Comparison of ENCODE assay signal across 11 cellular contexts in genomic region chr1:28718601-28719331, GRCh38. TPM values are rescaled to one million over a fixed set of nuclear protein-coding genes. Genes with fewer than 3 reads are reported as not detected.
DNase-seq lines count a peak whose midpoint lies in the region; ATAC-seq, FAIRE-seq and TF ChIP-seq lines count a peak whose summit lies in the region.
"Had no signal": no experiment of that assay in that cellular context is flagged by ENCODE, and none has a peak within 500 bp of the region (broad histone marks: within the 10 kb centered on the region; RNA-seq: fewer than 3 reads in every experiment).

No MANE protein-coding gene starts in this region.

- H3K9me3 Mint-ChIP-seq in H9 = no peaks in the 10 kb centered on the region
- no peaks in the 10 kb centered on the region for H3K9me3 Mint-ChIP-seq in activated naive CD8-positive, alpha-beta T cell treated with anti-CD3 and anti-CD28 coated beads for 36 hours

- H3K23me2 ChIP-seq in H9 (ENCODE audit: insufficient read length, low read depth, low read length, poor library complexity, severe bottlenecking) = no peaks in the 10 kb centered on the region

- no peaks in the 10 kb centered on the region for H4K20me1 ChIP-seq in H9 (ENCODE audit: control insufficient read depth, insufficient read depth, insufficient read length)

- TF ChIP-seq EP300 in stomach (IDR thresholded peaks at IDR 0.05) = no peak

- no peaks in the 10 kb centered on the region for H3K27me3 Mint-ChIP-seq in H9 (ENCODE audit: low read depth)
- no peaks in the 10 kb centered on the region for H3K27me3 Mint-ChIP-seq in activated naive CD8-positive, alpha-beta T cell treated with anti-CD3 and anti-CD28 coated beads for 36 hours
- H3K27me3 Mint-ChIP-seq: brain had no signal

- H3K9ac ChIP-seq in H9 (ENCODE audit: extremely low read depth, insufficient read length, low read length) = no peak overlapping the region

- H3K79me1 ChIP-seq in H9 (ENCODE audit: insufficient read depth, low read depth, low read length, poor library complexity, severe bottlenecking) = no peaks in the 10 kb centered on the region

- H3K14ac ChIP-seq in H9 (ENCODE audit: insufficient read depth, low read length) = no peak overlapping the region

- H2BK20ac ChIP-seq in H9 (ENCODE audit: low read depth, low read length, poor library complexity, severe bottlenecking) = no peak overlapping the region

- no peak overlapping the region for H4K5ac ChIP-seq in H9 (ENCODE audit: insufficient read length, low read depth, low read length)

- peaks cover 19 to 27% (median 23%) of the 10 kb centered on the region in 4 donors for H3K36me3 ChIP-seq in stomach
- peaks cover 6 to 8% of the 10 kb centered on the region in 2 donors for H3K36me3 ChIP-seq in small intestine (ENCODE audit: control insufficient read depth in 2 of 2, insufficient read depth in 2 of 2, low read length in 2 of 2)

- no peak for TF ChIP-seq POLR2A in stomach (IDR thresholded peaks at IDR 0.05)

- H2BK12ac ChIP-seq in H9 (ENCODE audit: insufficient read length, low read depth, low read length) = no peak overlapping the region

- peak overlapping the region; percentile 17 to 89 (median 79); a peak in 5 of 7 replicates for H3K27ac Mint-ChIP-seq in H9
- peak overlapping the region; percentile 9 for H3K27ac Mint-ChIP-seq in activated naive CD8-positive, alpha-beta T cell treated with anti-CD3 and anti-CD28 coated beads for 36 hours

- no peak overlapping the region for H2BK15ac ChIP-seq in H9 (ENCODE audit: low read depth, low read length)

- TF ChIP-seq CTCF in H9 (conservative IDR thresholded peaks at IDR 0.05) = no peak
- TF ChIP-seq CTCF in stomach (IDR thresholded peaks at IDR 0.05) = no peak

- peaks cover 9 to 21% (median 13%) of the 10 kb centered on the region in 3 experiments; a peak in 6 of 7 replicates for H3K36me3 Mint-ChIP-seq in H9 (ENCODE audit: insufficient read depth in 1 of 3, low read depth in 3 of 3)
- H3K36me3 Mint-ChIP-seq in activated naive CD8-positive, alpha-beta T cell treated with anti-CD3 and anti-CD28 coated beads for 36 hours = peaks cover 9% of the 10 kb centered on the region

- no peak overlapping the region for H3K23ac ChIP-seq in H9 (ENCODE audit: insufficient read length, low read depth, low read length)

- H4K8ac ChIP-seq in H9 (replicated peaks; ENCODE audit: insufficient read length, low read depth, low read length) = no peak overlapping the region

- no peak overlapping the region for H3K27ac ChIP-seq in H9 (ENCODE audit: insufficient read length, low read depth, low read length)
- H3K27ac ChIP-seq in stomach = no peak overlapping the region
- no peak overlapping the region for H3K27ac ChIP-seq in small intestine (ENCODE audit: low read depth in 1 of 2, low read length in 1 of 2)

- H3T11ph ChIP-seq in H9 (ENCODE audit: low read length) = no peak overlapping the region

- no peak overlapping the region for H4K91ac ChIP-seq in H9 (ENCODE audit: insufficient read length, low read depth, low read length)

- H3K56ac ChIP-seq in H9 (ENCODE audit: insufficient read length, low read depth, low read length) = no peak overlapping the region

- H3K4me3 Mint-ChIP-seq in H9 = no peak overlapping the region
- H3K4me3 Mint-ChIP-seq in activated naive CD8-positive, alpha-beta T cell treated with anti-CD3 and anti-CD28 coated beads for 36 hours = no peak overlapping the region
- H3K4me3 Mint-ChIP-seq: brain had no signal

- H3K4me2 ChIP-seq in H9 (ENCODE audit: insufficient read depth, insufficient read length, low read length) = no peak overlapping the region

- intact Hi-C loops in stomach (cut with DNase I; ENCODE audit: low total_unique reads) = no loop called here

- no peak overlapping the region for H3K4ac ChIP-seq in H9 (ENCODE audit: low read depth, low read length)

- H2BK5ac ChIP-seq in H9 (ENCODE audit: insufficient read length, low read length) = no peak overlapping the region

- no peaks in the 10 kb centered on the region for H3K79me2 ChIP-seq in H9 (ENCODE audit: insufficient read depth, low read length)

- H3K27me3 ChIP-seq in H9 (ENCODE audit: insufficient read depth, low read length) (no peaks in the 10 kb centered on the region), stomach (no peaks in the 10 kb centered on the region), small intestine (ENCODE audit: control insufficient read depth in 2 of 2, insufficient read depth in 2 of 2, low read length in 2 of 2) (no peaks in the 10 kb centered on the region)

- no peak overlapping the region for H2AK5ac ChIP-seq in H9 (ENCODE audit: insufficient read length, low read length)

- H3K4me3 ChIP-seq in stomach = no peak overlapping the region
- no peak overlapping the region for H3K4me3 ChIP-seq in small intestine (ENCODE audit: low read depth in 1 of 2, low read length in 2 of 2)

- H3K4me1 ChIP-seq in H9 (ENCODE audit: insufficient read depth, low read length) (0 out of 2 replicates have a peak, but pooled peaks cover 4% of the 10 kb centered on the region), stomach (peaks cover 0 to 5% (median 0%) of the 10 kb centered on the region in 4 donors), small intestine (ENCODE audit: control insufficient read depth in 2 of 2, insufficient read depth in 1 of 2, low read depth in 1 of 2, low read length in 1 of 2) (no peaks in the 10 kb centered on the region)

- WGBS in H9 (ENCODE audit: extremely low coverage, insufficient read length, low lambda C conversion rate) = no CpG with 5 or more reads among the region's 4 CpGs
- 63 to 77% (median 74%) methylated on average over 4 of the region's 4 CpGs for WGBS in stomach, 5 donors
- WGBS in small intestine, 3 donors = 84 to 96% (median 91%) methylated on average over 4 of the region's 4 CpGs

- no peak overlapping the region for H2BK120ac ChIP-seq in H9 (ENCODE audit: low read depth, low read length, poor library complexity, severe bottlenecking)

- FAIRE-seq in small intestine (lab: Jason Lieb, UNC) = no peak

- no peak for ATAC-seq in HG03196 (IDR thresholded peaks at IDR 0.05; ENCODE audit: unreplicated experiment)
- ATAC-seq: Right ventricle myocardium inferior had no signal

- H2AFZ ChIP-seq in H9 (ENCODE audit: low read length) = no peak overlapping the region

- peaks cover 9 to 14% of the 10 kb centered on the region in 2 experiments for H3K4me1 Mint-ChIP-seq in H9
- no peaks in the 10 kb centered on the region for H3K4me1 Mint-ChIP-seq in activated naive CD8-positive, alpha-beta T cell treated with anti-CD3 and anti-CD28 coated beads for 36 hours
- H3K4me1 Mint-ChIP-seq: brain had no signal

- no peaks in the 10 kb centered on the region for H3K9me3 ChIP-seq in H9 (ENCODE audit: control insufficient read depth, low read depth, low read length)
- H3K9me3 ChIP-seq in stomach = no peaks in the 10 kb centered on the region
- H3K9me3 ChIP-seq in small intestine (ENCODE audit: control insufficient read depth, low read depth) = no peaks in the 10 kb centered on the region

- DNase-seq in AG20443 (ENCODE audit: low spot score) (peak; percentile 70), H9 (no peak), islet precursor cell (peak; percentile 62), stomach (no peak), small intestine (no peak), NCI-H526 (lab: John Stamatoyannopoulos, UW) (no peak)
- DNase-seq in activated naive CD8-positive, alpha-beta T cell treated with anti-CD3 and anti-CD28 coated beads for 36 hours = no peak
- DNase-seq: NCI-H1930 had no signal

- H3K18ac ChIP-seq in H9 (ENCODE audit: insufficient read length, low read depth, low read length) = no peak overlapping the region

RNA-seq across cellular contexts. Expression of gene YTHDF2, which starts 18.0 kb away (rescaled TPM):
- total RNA-seq in H9 (2021) (196 and 200 TPM in 2 replicates), stomach (10 to 100 TPM in 4 of 5 donors, 1 to 10 TPM in 1; 9.9 to 50.5 (median 41.7) TPM)
- 100 to 1,000 TPM; 104 to 107 TPM for total RNA-seq in activated naive CD8-positive, alpha-beta T cell treated with anti-CD3 and anti-CD28 coated beads for 36 hours
- polyA plus RNA-seq in stomach (10 to 100 TPM; 25.7 to 29.8 (median 26.1) TPM), small intestine (10 to 100 TPM; 39.1 to 45.4 (median 42.2) TPM)

RNA-seq across cellular contexts. Expression of gene GMEB1, which starts 50.2 kb away (rescaled TPM):
- total RNA-seq in H9 (2021) (17.0 and 17.1 TPM in 2 replicates), stomach (10 to 100 TPM in 1 of 5 donors, 1 to 10 TPM in 3, not detected in 1; 5.5 to 13.8 (median 8.3) TPM)
- 10 to 100 TPM; 25.3 to 26.6 TPM for total RNA-seq in activated naive CD8-positive, alpha-beta T cell treated with anti-CD3 and anti-CD28 coated beads for 36 hours
- polyA plus RNA-seq in stomach (1 to 10 TPM; 2.6 to 4.0 (median 3.9) TPM), small intestine (1 to 10 TPM; 2.5 to 6.1 (median 5.9) TPM)

Comparison
In these comparisons a context has a peak if more than half of its experiments do, and no peak if none do; other contexts are left out.
1. DNase-seq: peak in AG20443 (single experiment) and islet precursor cell (single experiment); none in H9 (single experiment), activated naive CD8-positive, alpha-beta T cell treated with anti-CD3 and anti-CD28 coated beads for 36 hours (single experiment), stomach (single experiment), small intestine (single experiment) and NCI-H526 (0 of 2).